ENCODE assay signal across 28 cellular contexts in genomic region chr12:42575717-42576116, GRCh38. TPM values are rescaled to one million over a fixed set of nuclear protein-coding genes. Genes with fewer than 3 reads are reported as not detected.
DNase-seq lines count a peak whose midpoint lies in the region; ATAC-seq, FAIRE-seq and TF ChIP-seq lines count a peak whose summit lies in the region.
"Had no signal": no experiment of that assay in that cellular context is flagged by ENCODE, and none has a peak within 500 bp of the region (broad histone marks: within the 10 kb centered on the region; RNA-seq: fewer than 3 reads in every experiment).

No MANE protein-coding gene starts in this region.

- dilution Hi-C loops in IMR-90 (cut with HindIII; ENCODE audit: low sequenced_read_pairs, unreplicated experiment), result no loop called here

- H3K4ac ChIP-seq in IMR-90 (ENCODE audit: low read depth, low read length), result no peak overlapping the region

- H2BK20ac ChIP-seq in IMR-90 (ENCODE audit: low read depth, low read length), result no peak overlapping the region

- no peak overlapping the region for H3K4me3 ChIP-seq in IMR-90 (ENCODE audit: insufficient read depth, low read depth, low read length)
- H3K4me3 ChIP-seq: BLaER1 treated with 17β-estradiol and CSF1 and Interleukin-3, amounts not matched to agents 10 nM and 100 nM; Peyer's patch; transverse colon had no signal

- H3K36me3 ChIP-seq in IMR-90 (ENCODE audit: control insufficient read depth, insufficient read depth, low read length), result no peaks in the 10 kb centered on the region
- H3K36me3 ChIP-seq: BLaER1 treated with 17β-estradiol and CSF1 and Interleukin-3, amounts not matched to agents 10 nM and 100 nM; Peyer's patch; transverse colon had no signal

- ATAC-seq in IMR-90 (ENCODE audit: low read depth) (peak; percentile 35), omental fat pad (ENCODE audit: low FRiP score) (peak; percentile 42)
- ATAC-seq: T-cell had no signal

- TF ChIP-seq POLR2A in IMR-90 (IDR thresholded peaks at IDR 0.05; ENCODE audit: low read depth, low read length) (no peak), GM12892 (IDR thresholded peaks at IDR 0.05; ENCODE audit: low read depth, low read length) (no peak)

- peak overlapping the region; percentile 3 for H3K27ac Mint-ChIP-seq in chondrocyte (ENCODE audit: unreplicated experiment)
- H3K27ac Mint-ChIP-seq: activated CD4-positive, alpha-beta memory T cell treated with anti-CD3 and anti-CD28 coated beads, Interleukin-2, amount 10 ng/mL, durations not matched to agents 7 days and 5 days; activated naive CD4-positive, alpha-beta T cell treated with anti-CD3 and anti-CD28 coated beads, Interleukin-2, amount 50 U/mL, for 24 hours; T-cell had no signal

- no peak overlapping the region for H2BK15ac ChIP-seq in IMR-90 (ENCODE audit: low read depth, low read length)

- no peak for TF ChIP-seq RAD21 in IMR-90 (IDR thresholded peaks at IDR 0.05; ENCODE audit: low read length)

- H3K4me3 Mint-ChIP-seq in chondrocyte (ENCODE audit: unreplicated experiment), result no peak overlapping the region
- H3K4me3 Mint-ChIP-seq: activated CD4-positive, alpha-beta memory T cell treated with anti-CD3 and anti-CD28 coated beads, Interleukin-2, amount 10 ng/mL, durations not matched to agents 7 days and 5 days; activated naive CD4-positive, alpha-beta T cell treated with anti-CD3 and anti-CD28 coated beads, Interleukin-2, amount 50 U/mL, for 24 hours; T-cell had no signal

- DNase-seq in DMS53 treated with DMSO at 0.1 percent for 48 hours (lab: John Stamatoyannopoulos, UW; ENCODE audit: unreplicated experiment), result peak; percentile 70
- no peak for DNase-seq in IMR-90
- no peak for DNase-seq in chondrocyte (ENCODE audit: low spot score)
- DNase-seq in omental fat pad (ENCODE audit: low spot score), result no peak
- DNase-seq in GM12892 (ENCODE audit: insufficient read length), result no peak
- no peak for DNase-seq in cerebellum (ENCODE audit: low spot score)
- no peak for DNase-seq in activated CD4-positive, alpha-beta T cell treated with anti-CD3 and anti-CD28 coated beads, Interleukin-2, amount 50 U/mL, for 48 hours
- DNase-seq: activated CD4-positive, alpha-beta memory T cell treated with anti-CD3 and anti-CD28 coated beads, Interleukin-2, amount 10 ng/mL, durations not matched to agents 7 days and 5 days; activated CD4-positive, CD25-positive, alpha-beta regulatory T cell treated with anti-CD3 and anti-CD28 coated beads, Interleukin-2, amount 50 U/mL, for 72 hours; activated CD8-positive, alpha-beta memory T cell treated with anti-CD3 and anti-CD28 coated beads, Interleukin-2, amount 50 U/mL, for 48 hours; amygdala; COR-L47; effector memory CD4-positive, alpha-beta T cell; head of caudate nucleus; kidney glomerular epithelial cell; mesendoderm; MV-4-11; NCI-H1694; NCI-H524 treated with DMSO at 0.1 percent for 48 hours; occipital lobe; Peyer's patch; SIG-M5; T-cell; transverse colon had no signal

- 33% methylated on average over 1 of the region's 1 CpG; no CpG with 5 or more reads in 1 of the 2 experiments for WGBS in IMR-90 (ENCODE audit: extremely low coverage in 2 of 2, insufficient read length in 1 of 2), 2 experiments

- H3K23ac ChIP-seq in IMR-90 (ENCODE audit: low read depth, low read length), result no peak overlapping the region

- intact Hi-C loops in IMR-90 (cut with micrococcal nuclease), result no loop called here

- H3K4me2 ChIP-seq in IMR-90 (ENCODE audit: low read depth, low read length), result no peak overlapping the region; the same call in 1 of the 2 replicates

- H3K4me1 ChIP-seq in IMR-90 (ENCODE audit: control insufficient read depth, insufficient read depth, low read length), result peaks cover 2% of the 10 kb centered on the region; the same call in 1 of the 2 replicates
- H3K4me1 ChIP-seq: Peyer's patch, transverse colon had no signal

- H3K27me3 ChIP-seq in IMR-90 (ENCODE audit: control insufficient read depth, insufficient read depth, low read length), result no peaks in the 10 kb centered on the region
- H3K27me3 ChIP-seq: BLaER1 treated with 17β-estradiol and CSF1 and Interleukin-3, amounts not matched to agents 10 nM and 100 nM; Peyer's patch had no signal

- H3K56ac ChIP-seq in IMR-90 (ENCODE audit: extremely low read depth, insufficient read depth, low read length), result no peak overlapping the region

- no peak overlapping the region for H3K27ac ChIP-seq in IMR-90 (ENCODE audit: insufficient read depth, low read length)
- H3K27ac ChIP-seq: BLaER1 treated with 17β-estradiol and CSF1 and Interleukin-3, amounts not matched to agents 10 nM and 100 nM; Peyer's patch; transverse colon had no signal

- H2AK9ac ChIP-seq in IMR-90 (replicated peaks; ENCODE audit: low read depth, low read length, poor library complexity), result no peak overlapping the region

- no TSS peak for BruUV-seq in IMR-90 (replicated peaks; lab: Mats Ljungman, UMichigan)

- H3K9me3 ChIP-seq in IMR-90 (ENCODE audit: control insufficient read depth, insufficient read depth, low read length), result no peaks in the 10 kb centered on the region
- H3K9me3 ChIP-seq: BLaER1 treated with 17β-estradiol and CSF1 and Interleukin-3, amounts not matched to agents 10 nM and 100 nM; Peyer's patch; transverse colon had no signal

- H4K5ac ChIP-seq in IMR-90 (ENCODE audit: low read depth, low read length), result no peak overlapping the region

- no peak overlapping the region for H2AK5ac ChIP-seq in IMR-90 (ENCODE audit: low read depth, low read length)

- POLR2A ChIA-PET in IMR-90 (lab: Charles Lee; ENCODE audit: unreplicated experiment), result no interaction called here

- no peak for FAIRE-seq in GM12892 (lab: Jason Lieb, UNC)
- FAIRE-seq: colon, GM18507 had no signal

- CTCF ChIA-PET in IMR-90 (lab: Yijun Ruan, JAX), result no interaction called here

- no peak overlapping the region for H4K8ac ChIP-seq in IMR-90 (ENCODE audit: low read depth in 2 of 2, low read length in 2 of 2)

- in situ Hi-C loops in IMR-90 (cut with MboI; ENCODE audit: low sequenced_read_pairs), result no loop called here

- H2BK120ac ChIP-seq in IMR-90 (ENCODE audit: low read depth, low read length), result no peak overlapping the region

- no peaks in the 10 kb centered on the region for H3K36me3 Mint-ChIP-seq in chondrocyte (ENCODE audit: low read depth)
- H3K36me3 Mint-ChIP-seq: activated naive CD4-positive, alpha-beta T cell treated with anti-CD3 and anti-CD28 coated beads, Interleukin-2, amount 50 U/mL, for 24 hours; T-cell had no signal

- no peak overlapping the region for H3K14ac ChIP-seq in IMR-90 (replicated peaks; ENCODE audit: low read depth, low read length)

- no peak overlapping the region for H2BK5ac ChIP-seq in IMR-90 (ENCODE audit: low read depth, low read length, poor library complexity, severe bottlenecking)

- TF ChIP-seq CTCF in IMR-90 (conservative IDR thresholded peaks at IDR 0.05; ENCODE audit: low read depth, low read length) (no peak), chondrocyte (IDR thresholded peaks at IDR 0.05) (no peak), omental fat pad (IDR thresholded peaks at IDR 0.05) (no peak)

- H3K9ac ChIP-seq in IMR-90 (ENCODE audit: low read depth, low read length), result no peak overlapping the region
- H3K9ac ChIP-seq: BLaER1 treated with 17β-estradiol and CSF1 and Interleukin-3, amounts not matched to agents 10 nM and 100 nM had no signal

- no peak overlapping the region for H2AFZ ChIP-seq in IMR-90 (replicated peaks; ENCODE audit: low read length, poor library complexity)

- H4K91ac ChIP-seq in IMR-90 (ENCODE audit: insufficient read depth, low read depth, low read length), result no peak overlapping the region

- no peaks in the 10 kb centered on the region for H3K9me3 Mint-ChIP-seq in chondrocyte (ENCODE audit: low read depth)
- H3K9me3 Mint-ChIP-seq: activated CD4-positive, alpha-beta memory T cell treated with anti-CD3 and anti-CD28 coated beads, Interleukin-2, amount 10 ng/mL, durations not matched to agents 7 days and 5 days; activated naive CD4-positive, alpha-beta T cell treated with anti-CD3 and anti-CD28 coated beads, Interleukin-2, amount 50 U/mL, for 24 hours; T-cell had no signal

- no peak overlapping the region for H3K18ac ChIP-seq in IMR-90 (ENCODE audit: low read depth, low read length)

- H3K4me1 Mint-ChIP-seq in chondrocyte (ENCODE audit: low read depth), result peaks cover 66% of the 10 kb centered on the region
- H3K4me1 Mint-ChIP-seq: activated CD4-positive, alpha-beta memory T cell treated with anti-CD3 and anti-CD28 coated beads, Interleukin-2, amount 10 ng/mL, durations not matched to agents 7 days and 5 days; activated naive CD4-positive, alpha-beta T cell treated with anti-CD3 and anti-CD28 coated beads, Interleukin-2, amount 50 U/mL, for 24 hours; T-cell had no signal

- no peaks in the 10 kb centered on the region; the same call in 1 of the 2 replicates for H3K9me1 ChIP-seq in IMR-90 (ENCODE audit: insufficient read depth, low read length)

- no peaks in the 10 kb centered on the region for H3K27me3 Mint-ChIP-seq in chondrocyte (ENCODE audit: low read depth)

- H4K20me1 ChIP-seq in IMR-90 (ENCODE audit: insufficient read depth, low read length), result no peaks in the 10 kb centered on the region
- H4K20me1 ChIP-seq: BLaER1 treated with 17β-estradiol and CSF1 and Interleukin-3, amounts not matched to agents 10 nM and 100 nM had no signal

- peaks cover 7 to 25% of the 10 kb centered on the region in 2 experiments; a peak in 3 of 4 replicates for H3K79me1 ChIP-seq in IMR-90 (ENCODE audit: low read depth in 1 of 2, low read length in 2 of 2)

TF ChIP-seq in IMR-90, 13 proteins besides CTCF, POLR2A, EP300 and RAD21 (continues in another document):
- TF ChIP-seq CEBPB (IDR thresholded peaks at IDR 0.05; ENCODE audit: low read depth, low read length), result no peak
- no peak for TF ChIP-seq MXI1 (IDR thresholded peaks at IDR 0.05; ENCODE audit: borderline replicate concordance, low read depth, low read length)
- TF ChIP-seq BHLHE40 (IDR thresholded peaks at IDR 0.05; ENCODE audit: low read depth, low read length), result no peak
- no peak for TF ChIP-seq MAZ (IDR thresholded peaks at IDR 0.05; ENCODE audit: borderline replicate concordance, low read depth, low read length)
- no peak for TF ChIP-seq ELK1 (IDR thresholded peaks at IDR 0.05; ENCODE audit: borderline replicate concordance, low read depth, low read length)

RNA-seq across cellular contexts. Expression of gene PRICKLE1, which starts 13.8 kb away (rescaled TPM):
- 20.8 and 21.3 TPM in 2 replicates for total RNA-seq in IMR-90 (2012; rRNA removed)
- 20.4 and 21.7 TPM in 2 replicates for polyA plus RNA-seq in IMR-90 (2012; rRNA removed)
- polyA plus RNA-seq in IMR-90 (2012; cell fraction: cytosol; rRNA removed), result 8.1 and 14.7 TPM in 2 replicates
- 28.9 and 30.5 TPM in 2 replicates for polyA plus RNA-seq in IMR-90 (2012; cell fraction: nucleus; rRNA removed; ENCODE audit: low replicate concordance)
- 30.3 to 62.8 TPM (median 32.0 TPM) in 3 replicates for total RNA-seq in chondrocyte
- total RNA-seq in omental fat pad, result 10 to 100 TPM in 1 of 4 donors, 1 to 10 TPM in 3; 7.2 to 10.9 (median 9.3) TPM
- polyA plus RNA-seq in GM12892 (2012; ENCODE audit: missing spikeins), result 0.36 TPM
- total RNA-seq in cerebellum, result 19.0 TPM
